In genomic region chr11:18722293-18722637, GRCh38 we compare ENCODE assay signal across 11 cellular contexts. TPM values are rescaled to one million over a fixed set of nuclear protein-coding genes. Genes with fewer than 3 reads are reported as not detected.
DNase-seq lines count a peak whose midpoint lies in the region; ATAC-seq and TF ChIP-seq lines count a peak whose summit lies in the region.
"Had no signal": no experiment of that assay in that cellular context is flagged by ENCODE, and none has a peak within 500 bp of the region (broad histone marks: within the 10 kb centered on the region; RNA-seq: fewer than 3 reads in every experiment).

No MANE protein-coding gene starts in this region.

- H3K4me1 ChIP-seq in right atrium auricular region: peaks cover 0 to 15% of the 10 kb centered on the region in 2 donors
- peaks cover 14% of the 10 kb centered on the region for H3K4me1 ChIP-seq in hepatocyte (ENCODE audit: insufficient read depth)
- peaks cover 13% of the 10 kb centered on the region for H3K4me1 ChIP-seq in upper lobe of right lung

- DNase-seq in right atrium auricular region (ENCODE audit: low spot score): no peak
- DNase-seq in left cardiac atrium: no peak
- DNase-seq in hepatocyte (ENCODE audit: low spot score): no peak
- no peak for DNase-seq in upper lobe of right lung
- DNase-seq in NCI-H1694 treated with DMSO at 0.1 percent for 48 hours (lab: John Stamatoyannopoulos, UW): no peak
- DNase-seq in caudate nucleus (lab: John Stamatoyannopoulos, UW): no peak
- DNase-seq in putamen (ENCODE audit: low spot score): no peak
- DNase-seq: DMS 273 treated with DMSO at 0.1 percent for 48 hours had no signal

- H3K4me2 ChIP-seq in hepatocyte: peak overlapping the region; percentile 95

- H3K9me3 ChIP-seq in right atrium auricular region (no peaks in the 10 kb centered on the region), hepatocyte (ENCODE audit: low read depth) (no peaks in the 10 kb centered on the region), upper lobe of right lung (no peaks in the 10 kb centered on the region)

- TF ChIP-seq CTCF in right atrium auricular region (IDR thresholded peaks at IDR 0.05): peak; percentile 12
- TF ChIP-seq CTCF in LNCAP (IDR thresholded peaks at IDR 0.05): 0 out of 2 replicates have a peak, but pooled peaks have one; percentile 28
- no peak for TF ChIP-seq CTCF in hepatocyte (IDR thresholded peaks at IDR 0.05; ENCODE audit: poor library complexity)
- peak; percentile 13 for TF ChIP-seq CTCF in upper lobe of right lung (IDR thresholded peaks at IDR 0.05)

- H3K27me3 ChIP-seq in right atrium auricular region (no peaks in the 10 kb centered on the region), hepatocyte (no peaks in the 10 kb centered on the region), upper lobe of right lung (no peaks in the 10 kb centered on the region)

- intact Hi-C loops in left cardiac atrium (cut with DNase I) (loop anchor here (5.0 to 10.0 kb wide), 2 partner anchors 135 to 177 kb away; partner anchors contain the start of gene UEVLD (in 1 of the 2)), upper lobe of right lung (cut with DNase I) (no loop called here)

- H2AFZ ChIP-seq in hepatocyte: peak overlapping the region; percentile 94

- 41% methylated on average over 1 of the region's 1 CpG for WGBS in hepatocyte (ENCODE audit: low lambda C conversion rate, missing lambda C conversion rate)

- H3K4me3 ChIP-seq in right atrium auricular region (no peak overlapping the region), hepatocyte (no peak overlapping the region), upper lobe of right lung (peak overlapping the region; percentile 61)

- H4K20me1 ChIP-seq in hepatocyte (ENCODE audit: insufficient read depth, poor library complexity, severe bottlenecking): no peaks in the 10 kb centered on the region

- ATAC-seq in left cardiac atrium (no peak), upper lobe of right lung (no peak)

- H3K36me3 ChIP-seq in right atrium auricular region (no peaks in the 10 kb centered on the region), hepatocyte (replicated peaks; ENCODE audit: insufficient read depth, low read depth) (no peaks in the 10 kb centered on the region), upper lobe of right lung (no peaks in the 10 kb centered on the region)

- no peaks in the 10 kb centered on the region for H3K9me2 ChIP-seq in hepatocyte (replicated peaks; ENCODE audit: insufficient read depth)

- H3K27ac ChIP-seq in right atrium auricular region (peak overlapping the region in 1 of 2 donors; percentile 82), hepatocyte (no peak overlapping the region), upper lobe of right lung (no peak overlapping the region), caudate nucleus (ENCODE audit: low read depth, low read length) (no peak overlapping the region)

- H3K79me2 ChIP-seq in hepatocyte: no peaks in the 10 kb centered on the region

RNA-seq across cellular contexts. Expression of gene IGSF22, which starts 3.7 kb away (rescaled TPM):
- total RNA-seq in right atrium auricular region (under 1 TPM in 1 of 2 donors, not detected in 1; 0.39 TPM), left cardiac atrium (1 to 10 TPM; 1.7 to 2.4 TPM), hepatocyte (0.08 TPM in 1 of 2 replicates, not detected in the other), upper lobe of right lung (1.2 TPM)
- 0.22 TPM in 1 of 2 replicates, not detected in the other for polyA plus RNA-seq in hepatocyte
- total RNA-seq: HT1080, liver had no signal

RNA-seq across cellular contexts. Expression of gene TMEM86A, which starts 23.7 kb away (rescaled TPM):
- total RNA-seq in right atrium auricular region (1 to 10 TPM; 2.6 to 4.6 TPM), left cardiac atrium (1 to 10 TPM; 3.9 to 4.8 TPM), hepatocyte (1.7 and 2.3 TPM in 2 replicates), upper lobe of right lung (6.3 TPM)
- polyA plus RNA-seq in hepatocyte: 5.0 and 5.2 TPM in 2 replicates
